8 cellular contexts compared by ENCODE assay signal in genomic region chr21:28516996-28517592, GRCh38.
DNase-seq lines count a peak whose midpoint lies in the region; ATAC-seq and TF ChIP-seq lines count a peak whose summit lies in the region.

No MANE protein-coding gene starts in this region.

- no peaks in the 10 kb centered on the region for H3K27me3 ChIP-seq in GM23248 (replicated peaks; ENCODE audit: insufficient read depth)

- H3K79me2 ChIP-seq in GM23248 (ENCODE audit: insufficient read depth): no peaks in the 10 kb centered on the region

- peak; percentile 99 for ATAC-seq in SK-N-SH treated with all-trans-retinoic acid at 6 μM for 48 hours
- peak; percentile 94 for ATAC-seq in activated naive CD8-positive, alpha-beta T cell treated with anti-CD3 and anti-CD28 coated beads, Interleukin-2, amount 50 U/mL, for 24 hours

- DNase-seq in GM12864 (ENCODE audit: low read depth): peak; percentile 13
- DNase-seq in GM23248: peak; percentile 10
- peak; percentile 5 for DNase-seq in KG1 (lab: John Stamatoyannopoulos, UW)
- DNase-seq in activated naive CD8-positive, alpha-beta T cell treated with anti-CD3 and anti-CD28 coated beads, Interleukin-2, amount 50 U/mL, for 24 hours: peak; percentile 69
- peak; percentile 3 to 50 for DNase-seq in hippocampal formation (lab: John Stamatoyannopoulos, UW)
- peak; percentile 27 to 47 for DNase-seq in stimulated activated CD4-positive, alpha-beta T cell treated with anti-CD3 and anti-CD28 coated beads, Interleukin-12 subunit alpha, Interleukin-12 subunit beta, amount 100 ng/mL, for 24 hours (ENCODE audit: low read depth in 2 of 2)
- no peak for DNase-seq in NCI-H2227 treated with DMSO at 0.1 percent for 48 hours (lab: John Stamatoyannopoulos, UW)

- no peaks in the 10 kb centered on the region for H3K9me2 ChIP-seq in GM23248 (ENCODE audit: insufficient read depth)

- in situ Hi-C loops in GM23248 (cut with MboI): no loop called here

- H3K36me3 ChIP-seq in GM23248 (ENCODE audit: low read depth): no peaks in the 10 kb centered on the region

- H3K4me2 ChIP-seq in GM23248 (ENCODE audit: unreplicated experiment): no peak overlapping the region

- 83 to 86% methylated on average over 6 of the region's 6 CpGs for WGBS in GM23248 (ENCODE audit: low coverage in 1 of 2, low lambda C conversion rate in 2 of 2, missing lambda C conversion rate in 2 of 2), 2 experiments

- no peaks in the 10 kb centered on the region for H3K27me3 Mint-ChIP-seq in activated naive CD8-positive, alpha-beta T cell treated with anti-CD3 and anti-CD28 coated beads, Interleukin-2, amount 50 U/mL, for 24 hours

- H3K27ac Mint-ChIP-seq in activated naive CD8-positive, alpha-beta T cell treated with anti-CD3 and anti-CD28 coated beads, Interleukin-2, amount 50 U/mL, for 24 hours: no peak overlapping the region

- H3K9ac ChIP-seq in GM23248: no peak overlapping the region

- no peaks in the 10 kb centered on the region for H3K9me3 Mint-ChIP-seq in activated naive CD8-positive, alpha-beta T cell treated with anti-CD3 and anti-CD28 coated beads, Interleukin-2, amount 50 U/mL, for 24 hours

- no peak overlapping the region for H2AFZ ChIP-seq in GM23248

- no peaks in the 10 kb centered on the region for H3K9me3 ChIP-seq in GM23248 (ENCODE audit: low read depth)

- H3K27ac ChIP-seq in GM23248: no peak overlapping the region

- peaks cover 5% of the 10 kb centered on the region for H3K4me1 ChIP-seq in GM23248 (ENCODE audit: insufficient read depth)

- no peaks in the 10 kb centered on the region for H3K4me1 Mint-ChIP-seq in activated naive CD8-positive, alpha-beta T cell treated with anti-CD3 and anti-CD28 coated beads, Interleukin-2, amount 50 U/mL, for 24 hours

- no peak overlapping the region for H3K4me3 ChIP-seq in GM12864 (ENCODE audit: low read depth, low read length)
- no peak overlapping the region for H3K4me3 ChIP-seq in GM23248

- H4K20me1 ChIP-seq in GM23248 (ENCODE audit: insufficient read depth): no peaks in the 10 kb centered on the region

- no peaks in the 10 kb centered on the region for H3K36me3 Mint-ChIP-seq in activated naive CD8-positive, alpha-beta T cell treated with anti-CD3 and anti-CD28 coated beads, Interleukin-2, amount 50 U/mL, for 24 hours (ENCODE audit: low read depth)

- no peak overlapping the region for H3K4me3 Mint-ChIP-seq in activated naive CD8-positive, alpha-beta T cell treated with anti-CD3 and anti-CD28 coated beads, Interleukin-2, amount 50 U/mL, for 24 hours

- TF ChIP-seq CTCF in GM12864 (IDR thresholded peaks at IDR 0.05; ENCODE audit: low read depth, low read length, missing control alignments): peak; percentile 84

- H3F3A ChIP-seq in GM23248 (ENCODE audit: insufficient read depth): no peaks in the 10 kb centered on the region

TF ChIP-seq in SK-N-SH treated with all-trans-retinoic acid at 6 μM for 48 hours, 23 proteins besides CTCF, POLR2A, EP300 and RAD21:
- no peak for TF ChIP-seq BACH2 (CRISPR knock-in tag; IDR thresholded peaks at IDR 0.05; ENCODE audit: borderline replicate concordance)
- TF ChIP-seq ZNF565 (CRISPR knock-in tag; conservative IDR thresholded peaks at IDR 0.05; ENCODE audit: low read depth): no peak
- no peak for TF ChIP-seq ZFP30 (CRISPR knock-in tag; IDR thresholded peaks at IDR 0.05)
- TF ChIP-seq, protein P1, sequence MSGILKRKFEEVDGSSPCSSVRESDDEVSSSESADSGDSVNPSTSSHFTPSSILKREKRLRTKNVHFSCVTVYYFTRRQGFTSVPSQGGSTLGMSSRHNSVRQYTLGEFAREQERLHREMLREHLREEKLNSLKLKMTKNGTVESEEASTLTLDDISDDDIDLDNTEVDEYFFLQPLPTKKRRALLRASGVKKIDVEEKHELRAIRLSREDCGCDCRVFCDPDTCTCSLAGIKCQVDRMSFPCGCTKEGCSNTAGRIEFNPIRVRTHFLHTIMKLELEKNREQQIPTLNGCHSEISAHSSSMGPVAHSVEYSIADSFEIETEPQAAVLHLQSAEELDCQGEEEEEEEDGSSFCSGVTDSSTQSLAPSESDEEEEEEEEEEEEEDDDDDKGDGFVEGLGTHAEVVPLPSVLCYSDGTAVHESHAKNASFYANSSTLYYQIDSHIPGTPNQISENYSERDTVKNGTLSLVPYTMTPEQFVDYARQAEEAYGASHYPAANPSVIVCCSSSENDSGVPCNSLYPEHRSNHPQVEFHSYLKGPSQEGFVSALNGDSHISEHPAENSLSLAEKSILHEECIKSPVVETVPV (CRISPR knock-in tag; IDR thresholded peaks at IDR 0.05): no peak
- no peak for TF ChIP-seq RARB (CRISPR knock-in tag; IDR thresholded peaks at IDR 0.05)
- TF ChIP-seq TSHZ2 (CRISPR knock-in tag; IDR thresholded peaks at IDR 0.05): no peak
